In the genomic region with DNA sequence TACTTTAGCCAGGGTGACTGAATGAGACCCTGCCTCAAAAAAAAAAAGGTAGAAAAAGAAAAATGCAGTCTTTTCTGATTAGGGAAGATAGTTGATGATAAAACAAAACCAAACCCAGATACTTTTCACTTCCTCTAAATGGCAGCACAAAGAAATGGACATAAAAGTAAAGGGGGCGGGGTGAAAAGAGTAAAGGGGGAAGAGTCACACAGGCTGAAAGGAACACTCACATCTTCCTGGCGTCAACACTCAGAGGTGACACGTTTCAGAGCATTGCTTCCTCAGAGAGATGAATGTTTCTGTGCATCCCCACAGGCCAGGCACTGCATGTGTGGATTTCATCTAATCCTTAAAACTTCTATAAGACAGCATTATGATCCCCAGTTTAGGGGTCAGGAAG, we compare ENCODE assay signal across 12 cellular contexts.
DNase-seq lines count a peak whose midpoint lies in the region; ATAC-seq and TF ChIP-seq lines count a peak whose summit lies in the region.
"Had no signal": no experiment of that assay in that cellular context is flagged by ENCODE, and none has a peak within 500 bp of the region (broad histone marks: within the 10 kb centered on the region; RNA-seq: fewer than 3 reads in every experiment).

No MANE protein-coding gene starts in this region.

- no peak overlapping the region for H2AFZ ChIP-seq in mammary epithelial cell (ENCODE audit: low read depth, low read length)

- H3K4me3 ChIP-seq in mammary epithelial cell (replicated peaks in 1 of 3; ENCODE audit: insufficient read depth in 1 of 3, low read depth in 2 of 3, low read length in 3 of 3) = no peak overlapping the region
- H3K4me3 ChIP-seq: SJSA1, stomach had no signal

- no peak overlapping the region for H3K27ac ChIP-seq in mammary epithelial cell (ENCODE audit: insufficient read depth, low read depth, low read length)
- H3K27ac ChIP-seq: SJSA1 had no signal

- dilution Hi-C loops in mammary epithelial cell (cut with HindIII; ENCODE audit: low sequenced_read_pairs) = no loop called here

- peaks cover 14% of the 10 kb centered on the region for H3K4me1 Mint-ChIP-seq in MCF 10A (ENCODE audit: insufficient read depth, unreplicated experiment)
- peaks cover 26% of the 10 kb centered on the region for H3K4me1 Mint-ChIP-seq in T-helper 17 cell
- H3K4me1 Mint-ChIP-seq in stimulated activated naive B cell treated with anti-CD40 and anti-IgM and Interleukin-4, amounts not matched to agents 10 μg/mL and 1 μg/mL and 100 μg/mL, for 72 hours = peaks cover 45 to 68% of the 10 kb centered on the region in 2 donors

- POLR2A ChIA-PET in MCF 10A (lab: Yijun Ruan, JAX) = no interaction called here

- DNase-seq in MCF 10A (ENCODE audit: unreplicated experiment) (no peak), mammary epithelial cell (no peak), T-helper 17 cell (no peak), NCI-H2107 treated with DMSO at 0.1 percent for 48 hours (lab: John Stamatoyannopoulos, UW; ENCODE audit: unreplicated experiment) (no peak), H4 (ENCODE audit: low spot score) (no peak)
- peak; percentile 46 for DNase-seq in stimulated activated naive B cell treated with anti-CD40 and anti-IgM and Interleukin-4, amounts not matched to agents 10 μg/mL and 1 μg/mL and 100 μg/mL, for 72 hours
- DNase-seq: NCI-H1436 treated with DMSO at 0.1 percent for 48 hours had no signal

- no peak overlapping the region for H3K9ac ChIP-seq in mammary epithelial cell (ENCODE audit: insufficient read depth, low read length)

- H3K4me1 ChIP-seq in mammary epithelial cell (ENCODE audit: insufficient read depth, low read length) = no peaks in the 10 kb centered on the region

- no peaks in the 10 kb centered on the region for H4K20me1 ChIP-seq in mammary epithelial cell (ENCODE audit: insufficient read depth, low read length)

- H3K4me3 Mint-ChIP-seq in MCF 10A (ENCODE audit: unreplicated experiment) (no peak overlapping the region), T-helper 17 cell (no peak overlapping the region)
- H3K4me3 Mint-ChIP-seq in stimulated activated naive B cell treated with anti-CD40 and anti-IgM and Interleukin-4, amounts not matched to agents 10 μg/mL and 1 μg/mL and 100 μg/mL, for 72 hours = peak overlapping the region in 1 of 2 donors; percentile 2
- H3K4me3 Mint-ChIP-seq: CD8-positive, alpha-beta memory T cell had no signal

- no peaks in the 10 kb centered on the region for H3K9me3 Mint-ChIP-seq in MCF 10A (ENCODE audit: unreplicated experiment)
- no peaks in the 10 kb centered on the region for H3K9me3 Mint-ChIP-seq in stimulated activated naive B cell treated with anti-CD40 and anti-IgM and Interleukin-4, amounts not matched to agents 10 μg/mL and 1 μg/mL and 100 μg/mL, for 72 hours
- H3K9me3 Mint-ChIP-seq: CD8-positive, alpha-beta memory T cell had no signal

- WGBS in mammary epithelial cell (ENCODE audit: low coverage, missing lambda C conversion rate) = 96% methylated on average over 3 of the region's 3 CpGs

- CTCF ChIA-PET in MCF 10A (lab: Yijun Ruan, JAX) (interaction anchor here (0.6 kb wide), 2 partner anchors 16 to 40 kb away, joined by 3 to 4 read pairs; no protein-coding TSS in a partner anchor), mammary epithelial cell (lab: Charles Lee; ENCODE audit: low non-redundant PET) (no interaction called here)

- H3K4me2 ChIP-seq in mammary epithelial cell (ENCODE audit: insufficient read depth, low read depth, low read length) = no peak overlapping the region

- no peaks in the 10 kb centered on the region for H3K27me3 ChIP-seq in mammary epithelial cell (ENCODE audit: insufficient read depth, low read length)
- H3K27me3 ChIP-seq: SJSA1, stomach had no signal

- H3K36me3 Mint-ChIP-seq in MCF 10A (ENCODE audit: insufficient read depth, unreplicated experiment) = peaks cover 63% of the 10 kb centered on the region
- peaks cover 10% of the 10 kb centered on the region for H3K36me3 Mint-ChIP-seq in T-helper 17 cell (ENCODE audit: low read depth)
- H3K36me3 Mint-ChIP-seq in stimulated activated naive B cell treated with anti-CD40 and anti-IgM and Interleukin-4, amounts not matched to agents 10 μg/mL and 1 μg/mL and 100 μg/mL, for 72 hours = peaks cover 38 to 49% of the 10 kb centered on the region in 2 donors

- H3K27me3 Mint-ChIP-seq in MCF 10A (ENCODE audit: insufficient read depth, unreplicated experiment) (no peaks in the 10 kb centered on the region), T-helper 17 cell (no peaks in the 10 kb centered on the region)
- H3K27me3 Mint-ChIP-seq in stimulated activated naive B cell treated with anti-CD40 and anti-IgM and Interleukin-4, amounts not matched to agents 10 μg/mL and 1 μg/mL and 100 μg/mL, for 72 hours = no peaks in the 10 kb centered on the region
- H3K27me3 Mint-ChIP-seq: CD8-positive, alpha-beta memory T cell had no signal

- intact Hi-C loops in MCF 10A (cut with micrococcal nuclease) = no loop called here
- intact Hi-C loops in mammary epithelial cell (cut with micrococcal nuclease) = loop anchor here (5.0 kb wide), 1 partner anchor 49 kb away; no protein-coding TSS in a partner anchor

- ATAC-seq in HG02885 (IDR thresholded peaks at IDR 0.05; ENCODE audit: poor library complexity, unreplicated experiment) (peak; percentile 52), T-helper 17 cell (peak; percentile 50), HG02588 (IDR thresholded peaks at IDR 0.05; ENCODE audit: unreplicated experiment) (no peak)
- ATAC-seq in stimulated activated naive B cell treated with anti-CD40 and anti-IgM and Interleukin-4, amounts not matched to agents 10 μg/mL and 1 μg/mL and 100 μg/mL, for 72 hours (replicated peaks) = peak; percentile 92 to 97

- TF ChIP-seq CTCF in MCF 10A (IDR thresholded peaks at IDR 0.05; ENCODE audit: unreplicated experiment) (no peak), mammary epithelial cell (conservative IDR thresholded peaks at IDR 0.05 in 1 of 2, IDR thresholded peaks at IDR 0.05 in 1 of 2; ENCODE audit: extremely low read depth in 1 of 2, insufficient read depth in 1 of 2, low read depth in 1 of 2, low read length in 2 of 2) (no peak)

- no TSS peak for BruUV-seq in MCF 10A (replicated peaks; lab: Mats Ljungman, UMichigan)
- no TSS peak for BruUV-seq in mammary epithelial cell (replicated peaks; lab: Mats Ljungman, UMichigan)

- H3K79me2 ChIP-seq in mammary epithelial cell (ENCODE audit: insufficient read depth, low read length) = peaks cover 76% of the 10 kb centered on the region

- H3K9me3 ChIP-seq in mammary epithelial cell (replicated peaks; ENCODE audit: insufficient read depth, low read length) (no peaks in the 10 kb centered on the region), T-helper 17 cell (ENCODE audit: control insufficient read depth, low read length, poor library complexity, severe bottlenecking) (no peaks in the 10 kb centered on the region)
- H3K9me3 ChIP-seq: SJSA1, stomach had no signal

- H3K36me3 ChIP-seq in mammary epithelial cell (ENCODE audit: insufficient read depth, low read length) = peaks cover 5% of the 10 kb centered on the region

- peak overlapping the region; percentile 50 for H3K27ac Mint-ChIP-seq in MCF 10A (ENCODE audit: low read depth, unreplicated experiment)
- no peak overlapping the region for H3K27ac Mint-ChIP-seq in T-helper 17 cell
- H3K27ac Mint-ChIP-seq in stimulated activated naive B cell treated with anti-CD40 and anti-IgM and Interleukin-4, amounts not matched to agents 10 μg/mL and 1 μg/mL and 100 μg/mL, for 72 hours = peak overlapping the region; percentile 78

- in situ Hi-C loops in mammary epithelial cell (cut with MboI; ENCODE audit: low sequenced_read_pairs in 2 of 2) = no loop called here
